Comparison of ENCODE assay signal across 1 cellular context in genomic region chr3:183447206-183448001, GRCh38.
A peak's percentile ranks its signal among the peaks of the same experiment; 100 is the strongest.
TF ChIP-seq lines count a peak whose summit lies in the region.

No MANE protein-coding gene starts in this region.

TF ChIP-seq in HepG2, 621 proteins besides CTCF, POLR2A, EP300 and RAD21 (continued from another document and continues in another):
- TF ChIP-seq ZNF878 (CRISPR knock-in tag; IDR thresholded peaks at IDR 0.05) (0 out of 2 replicates have a peak, but pooled peaks have one; percentile 32), SALL1 (CRISPR knock-in tag; IDR thresholded peaks at IDR 0.05) (peak; percentile 91), ZNF674 (CRISPR knock-in tag; IDR thresholded peaks at IDR 0.05; ENCODE audit: low read depth) (0 out of 2 replicates have a peak, but pooled peaks have one; percentile 22), CREM (IDR thresholded peaks at IDR 0.05) (peak; percentile 64), CREM (CRISPR knock-in tag; IDR thresholded peaks at IDR 0.05) (no peak), KLF15 (CRISPR knock-in tag; IDR thresholded peaks at IDR 0.05; ENCODE audit: borderline replicate concordance) (no peak), FOXC1 (CRISPR knock-in tag; IDR thresholded peaks at IDR 0.05; ENCODE audit: borderline replicate concordance) (peak; percentile 94; the same call in 1 of the 2 replicates), BRCA1 (CRISPR knock-in tag; IDR thresholded peaks at IDR 0.05) (0 out of 2 replicates have a peak, but pooled peaks have one; percentile 46), DRAP1 (CRISPR knock-in tag; IDR thresholded peaks at IDR 0.05) (peak; percentile 83), ZNF782 (CRISPR knock-in tag; IDR thresholded peaks at IDR 0.05; ENCODE audit: borderline replicate concordance) (peak; percentile 82; the same call in 1 of the 2 replicates), HES4 (CRISPR knock-in tag; IDR thresholded peaks at IDR 0.05; ENCODE audit: borderline replicate concordance) (no peak), NRL (CRISPR knock-in tag; IDR thresholded peaks at IDR 0.05; ENCODE audit: borderline replicate concordance) (peak; percentile 87; the same call in 1 of the 2 replicates), ISX (CRISPR knock-in tag; conservative IDR thresholded peaks at IDR 0.05) (0 out of 2 replicates have a peak, but pooled peaks have one; percentile 52), POGK (CRISPR knock-in tag; conservative IDR thresholded peaks at IDR 0.05) (peak; percentile 76), RBM39 (IDR thresholded peaks at IDR 0.05; ENCODE audit: low read depth, low read length, poor library complexity, severe bottlenecking) (peak; percentile 94), LCORL (IDR thresholded peaks at IDR 0.05) (no peak), LCORL (CRISPR knock-in tag; IDR thresholded peaks at IDR 0.05) (peak; percentile 89), NR3C1 (CRISPR knock-in tag; IDR thresholded peaks at IDR 0.05) (0 out of 2 replicates have a peak, but pooled peaks have one; percentile 40), DBP (CRISPR knock-in tag; IDR thresholded peaks at IDR 0.05; ENCODE audit: not compliant biosample characterization) (peak; percentile 53), ZNF557 (CRISPR knock-in tag; IDR thresholded peaks at IDR 0.05) (peak; percentile 27; the same call in 1 of the 2 replicates), ZFP90 (CRISPR knock-in tag; IDR thresholded peaks at IDR 0.05; ENCODE audit: borderline replicate concordance) (no peak; the same call in 1 of the 2 replicates), ZHX1 (CRISPR knock-in tag; IDR thresholded peaks at IDR 0.05; ENCODE audit: low read depth) (peak; percentile 92), ZNF18 (CRISPR knock-in tag; IDR thresholded peaks at IDR 0.05; ENCODE audit: insufficient replicate concordance) (peak; percentile 65), ZNF33B (CRISPR knock-in tag; IDR thresholded peaks at IDR 0.05) (no peak), ZNF263 (CRISPR knock-in tag; IDR thresholded peaks at IDR 0.05) (peak; percentile 40), SALL2 (CRISPR knock-in tag; IDR thresholded peaks at IDR 0.05) (peak; percentile 88), ZNF720 (CRISPR knock-in tag; IDR thresholded peaks at IDR 0.05) (no peak), SMYD3 (CRISPR knock-in tag; IDR thresholded peaks at IDR 0.05) (peak; percentile 88; the same call in 1 of the 2 replicates), CHCHD3 (CRISPR knock-in tag; IDR thresholded peaks at IDR 0.05) (peak; percentile 88), ZMYM3 (CRISPR knock-in tag; IDR thresholded peaks at IDR 0.05) (peak; percentile 43; the same call in 1 of the 2 replicates), ZNF234 (CRISPR knock-in tag; conservative IDR thresholded peaks at IDR 0.05) (no peak), PHF8 (CRISPR knock-in tag; IDR thresholded peaks at IDR 0.05) (peak; percentile 98), ZNF44 (CRISPR knock-in tag; IDR thresholded peaks at IDR 0.05) (0 out of 2 replicates have a peak, but pooled peaks have one; percentile 58), ZBTB26 (CRISPR knock-in tag; IDR thresholded peaks at IDR 0.05; ENCODE audit: borderline replicate concordance) (peak; percentile 82; the same call in 1 of the 2 replicates), ARNT2 (CRISPR knock-in tag; IDR thresholded peaks at IDR 0.05; ENCODE audit: low read depth) (peak; percentile 81; the same call in 1 of the 2 replicates), ZUFSP (CRISPR knock-in tag; IDR thresholded peaks at IDR 0.05; ENCODE audit: borderline replicate concordance) (no peak), ZNF580 (CRISPR knock-in tag; IDR thresholded peaks at IDR 0.05; ENCODE audit: borderline replicate concordance, low read depth) (0 out of 2 replicates have a peak, but pooled peaks have one; percentile 56), DMTF1 (CRISPR knock-in tag; IDR thresholded peaks at IDR 0.05) (no peak), RBAK (CRISPR knock-in tag; IDR thresholded peaks at IDR 0.05) (no peak), ZBTB7A (CRISPR knock-in tag; IDR thresholded peaks at IDR 0.05) (peak; percentile 89), SIX1 (CRISPR knock-in tag; IDR thresholded peaks at IDR 0.05; ENCODE audit: borderline replicate concordance) (0 out of 2 replicates have a peak, but pooled peaks have one; percentile 9), ZNF879 (CRISPR knock-in tag; IDR thresholded peaks at IDR 0.05) (0 out of 2 replicates have a peak, but pooled peaks have one; percentile 48), NFIC (IDR thresholded peaks at IDR 0.05; ENCODE audit: low read length) (no peak), ZNF614 (CRISPR knock-in tag; IDR thresholded peaks at IDR 0.05; ENCODE audit: borderline replicate concordance) (peak; percentile 79; the same call in 1 of the 2 replicates), GRHL1 (CRISPR knock-in tag; conservative IDR thresholded peaks at IDR 0.05) (no peak), ZSCAN29 (CRISPR knock-in tag; conservative IDR thresholded peaks at IDR 0.05) (peak; percentile 81; the same call in 1 of the 2 replicates), ZNF556 (CRISPR knock-in tag; IDR thresholded peaks at IDR 0.05; ENCODE audit: borderline replicate concordance) (0 out of 2 replicates have a peak, but pooled peaks have one; percentile 56), ZSCAN5A (CRISPR knock-in tag; IDR thresholded peaks at IDR 0.05; ENCODE audit: borderline replicate concordance) (peak; percentile 90), ZNF260 (CRISPR knock-in tag; IDR thresholded peaks at IDR 0.05; ENCODE audit: borderline replicate concordance, low read depth) (no peak), JARID2 (CRISPR knock-in tag; IDR thresholded peaks at IDR 0.05; ENCODE audit: insufficient replicate concordance) (peak; percentile 71), RELA (CRISPR knock-in tag; IDR thresholded peaks at IDR 0.05) (no peak; the same call in 1 of the 2 replicates)
